10 cellular contexts compared by ENCODE assay signal in the genomic region with DNA sequence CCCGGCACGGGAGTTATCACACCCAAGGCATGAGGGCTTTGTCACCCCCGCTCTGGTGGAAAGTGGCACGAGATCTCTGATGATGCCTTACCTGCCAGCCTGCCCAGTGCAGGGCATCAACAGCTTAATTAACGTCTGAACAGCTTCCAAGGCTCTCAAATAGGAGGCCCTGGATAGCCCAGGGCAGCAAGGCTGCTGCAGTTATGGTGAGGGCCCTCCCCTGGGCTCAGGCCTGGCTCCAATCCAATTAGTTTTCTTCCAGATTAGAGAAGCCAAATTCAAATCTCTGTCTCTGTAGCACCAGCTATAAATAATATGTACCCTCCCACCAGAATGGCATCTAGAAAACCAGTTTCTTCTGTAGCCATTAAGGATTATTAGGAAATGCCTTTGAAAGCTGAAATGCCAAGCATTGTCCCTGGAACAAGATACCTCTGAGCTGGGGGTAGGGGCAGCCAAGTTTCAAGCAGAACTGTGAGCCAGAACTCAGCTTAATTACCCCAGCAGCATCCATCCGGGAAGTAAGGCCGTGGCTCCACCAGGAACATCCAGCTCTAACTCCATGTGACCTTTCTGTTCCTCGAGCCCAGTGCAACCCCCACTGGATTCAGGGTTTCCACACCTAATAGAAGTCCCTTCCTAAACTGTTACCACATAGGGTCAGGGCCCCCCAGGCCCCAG. TPM values are rescaled to one million over a fixed set of nuclear protein-coding genes. Genes with fewer than 3 reads are reported as not detected.
A peak's percentile ranks its signal among the peaks of the same experiment; 100 is the strongest.
DNase-seq lines count a peak whose midpoint lies in the region; ATAC-seq and TF ChIP-seq lines count a peak whose summit lies in the region.
"Had no signal": no experiment of that assay in that cellular context is flagged by ENCODE, and none has a peak within 500 bp of the region (broad histone marks: within the 10 kb centered on the region; RNA-seq: fewer than 3 reads in every experiment).

No MANE protein-coding gene starts in this region.

- 75 to 81% methylated on average over 8 of the region's 8 CpGs for WGBS in sigmoid colon, 2 donors

- H3K4me3 Mint-ChIP-seq in HFFc6, result no peak overlapping the region
- H3K4me3 Mint-ChIP-seq: activated naive CD8-positive, alpha-beta T cell treated with anti-CD3 and anti-CD28 coated beads, Interleukin-2, amount 10 ng/mL, durations not matched to agents 7 days and 5 days had no signal

- H3K27ac ChIP-seq in sigmoid colon, result peak overlapping the region in 3 of 4 donors; percentile 11 to 55 (median 24)

- no peaks in the 10 kb centered on the region for H3K9me3 ChIP-seq in sigmoid colon

- TF ChIP-seq CTCF in HFFc6 (IDR thresholded peaks at IDR 0.05) (no peak), sigmoid colon (IDR thresholded peaks at IDR 0.05) (no peak)

- TF ChIP-seq POLR2A in sigmoid colon (IDR thresholded peaks at IDR 0.05), result no peak

- no peaks in the 10 kb centered on the region for H3K9me3 Mint-ChIP-seq in HFFc6
- H3K9me3 Mint-ChIP-seq: activated naive CD8-positive, alpha-beta T cell treated with anti-CD3 and anti-CD28 coated beads, Interleukin-2, amount 10 ng/mL, durations not matched to agents 7 days and 5 days had no signal

- H3K4me1 ChIP-seq in sigmoid colon, result peaks cover 0 to 7% (median 3%) of the 10 kb centered on the region in 4 donors

- H3K4me3 ChIP-seq in sigmoid colon, result no peak overlapping the region

- H3K27me3 ChIP-seq in sigmoid colon, result no peaks in the 10 kb centered on the region

- intact Hi-C loops in left cardiac atrium (cut with DNase I) (no loop called here), sigmoid colon (cut with DNase I) (no loop called here)

- peaks cover 28% of the 10 kb centered on the region for H3K4me1 Mint-ChIP-seq in HFFc6 (ENCODE audit: low read depth)

- H3K36me3 Mint-ChIP-seq in HFFc6 (ENCODE audit: low read depth), result peaks cover 11% of the 10 kb centered on the region

- no peak for DNase-seq in HFFc6
- peak; percentile 40 for DNase-seq in amniotic epithelial cell (ENCODE audit: low read depth)
- DNase-seq in left cardiac atrium, result peak; percentile 54
- peak; percentile 69 for DNase-seq in sigmoid colon
- DNase-seq in stimulated activated naive CD8-positive, alpha-beta T cell treated with anti-CD3 and anti-CD28 coated beads, Interleukin-15, Interleukin-2, amounts not matched to agents 100 U/mL and 50 U/mL, for 24 hours, result no peak
- DNase-seq in D341Med (ENCODE audit: low spot score), result no peak
- DNase-seq: activated naive CD8-positive, alpha-beta T cell treated with anti-CD3 and anti-CD28 coated beads, Interleukin-2, amount 10 ng/mL, durations not matched to agents 7 days and 5 days; KG1 had no signal

- TF ChIP-seq EP300 in sigmoid colon (IDR thresholded peaks at IDR 0.05), result no peak

- H3K27ac Mint-ChIP-seq in HFFc6, result 0 out of 2 replicates have a peak overlapping the region, but pooled peaks have one; percentile 5
- H3K27ac Mint-ChIP-seq: activated naive CD8-positive, alpha-beta T cell treated with anti-CD3 and anti-CD28 coated beads, Interleukin-2, amount 10 ng/mL, durations not matched to agents 7 days and 5 days had no signal

- peaks cover 4% of the 10 kb centered on the region for H3K27me3 Mint-ChIP-seq in HFFc6 (ENCODE audit: insufficient read depth)
- H3K27me3 Mint-ChIP-seq: activated naive CD8-positive, alpha-beta T cell treated with anti-CD3 and anti-CD28 coated beads, Interleukin-2, amount 10 ng/mL, durations not matched to agents 7 days and 5 days had no signal

- ATAC-seq in left cardiac atrium, result peak; percentile 43 to 67
- ATAC-seq in stimulated activated naive CD8-positive, alpha-beta T cell treated with anti-CD3 and anti-CD28 coated beads, Interleukin-15, Interleukin-2, amounts not matched to agents 100 U/mL and 50 U/mL, for 24 hours, result no peak
- ATAC-seq in GM18867 (IDR thresholded peaks at IDR 0.05; ENCODE audit: unreplicated experiment), result no peak
- no peak for ATAC-seq in GM21447 (IDR thresholded peaks at IDR 0.05; ENCODE audit: unreplicated experiment)

- H3K36me3 ChIP-seq in sigmoid colon, result peaks cover 0 to 12% (median 0%) of the 10 kb centered on the region in 4 donors

RNA-seq across cellular contexts. Expression of a gene that starts 12.5 kb away (rescaled TPM):
- total RNA-seq in HFFc6 (2021; fragmentation: NEBNext Ultra II Directional; extraction: Animal tissue kit (Norgen Biotek cat#: 25700)), result 100 to 1,000 TPM; 321 to 467 (median 352) TPM
- total RNA-seq in left cardiac atrium, result 100 to 1,000 TPM; 226 to 328 TPM
- total RNA-seq in sigmoid colon, result 100 to 1,000 TPM in 1 of 4 donors, 10 to 100 TPM in 3; 64.5 to 102 (median 78.9) TPM
- 100 to 1,000 TPM in 1 of 3 donors, 10 to 100 TPM in 2; 26.4 to 175 (median 27.7) TPM for polyA plus RNA-seq in sigmoid colon

Comparison
In these comparisons a context has a peak if more than half of its experiments do, and no peak if none do; other contexts are left out.
1. DNase-seq: peak in amniotic epithelial cell (single experiment), left cardiac atrium (single experiment) and sigmoid colon (single experiment); none in HFFc6 (single experiment), stimulated activated naive CD8-positive, alpha-beta T cell treated with anti-CD3 and anti-CD28 coated beads, Interleukin-15, Interleukin-2, amounts not matched to agents 100 U/mL and 50 U/mL, for 24 hours (single experiment) and D341Med (single experiment).
2. ATAC-seq: peak in left cardiac atrium (2 of 2); none in stimulated activated naive CD8-positive, alpha-beta T cell treated with anti-CD3 and anti-CD28 coated beads, Interleukin-15, Interleukin-2, amounts not matched to agents 100 U/mL and 50 U/mL, for 24 hours (single experiment), GM18867 (single experiment) and GM21447 (single experiment).